In genomic region chr20:24815196-24815815, GRCh38 we compare ENCODE assay signal across 8 cellular contexts.
"Had no signal": no experiment of that assay in that cellular context is flagged by ENCODE, and none has a peak within 500 bp of the region (broad histone marks: within the 10 kb centered on the region; RNA-seq: fewer than 3 reads in every experiment).

No MANE protein-coding gene starts in this region.

- DNase-seq: H7, HFFc6, KBM-7 had no signal

- H3K4me1 ChIP-seq: HAP-1 had no signal

- H3K4me2 ChIP-seq: GM23338, KMS-11 had no signal

- H3K4me3 ChIP-seq: GM23338, HAP-1 had no signal

- H3K27ac ChIP-seq: KMS-11 had no signal

- H3K9me3 ChIP-seq: HAP-1 had no signal

- H3K36me3 ChIP-seq: HAP-1 had no signal

- H2AFZ ChIP-seq: GM23338 had no signal

- ATAC-seq: GM23338, HCT116 had no signal

- H3K9ac ChIP-seq: KMS-11 had no signal

- FAIRE-seq: HTR-8/SVneo had no signal
